In genomic region chr2:24329700-24330099, GRCh38 we compare ENCODE assay signal across 1 cellular context.
TF ChIP-seq lines count a peak whose summit lies in the region.

No MANE protein-coding gene starts in this region.

TF ChIP-seq in K562, 482 proteins besides CTCF, POLR2A, EP300 and RAD21 (continued from another document):
- TF ChIP-seq PBX2 (CRISPR knock-in tag; IDR thresholded peaks at IDR 0.05; ENCODE audit: low read depth) (no peak), PBX2 (tag; conservative IDR thresholded peaks at IDR 0.05; ENCODE audit: low read depth) (peak; percentile 72), PKNOX1 (IDR thresholded peaks at IDR 0.05) (peak; percentile 71; the same call in 1 of the 2 replicates), NR4A1 (CRISPR knock-in tag; IDR thresholded peaks at IDR 0.05) (no peak), NR4A1 (tag; IDR thresholded peaks at IDR 0.05) (no peak), ZNF224 (CRISPR knock-in tag; IDR thresholded peaks at IDR 0.05) (no peak), CAMTA2 (CRISPR knock-in tag; conservative IDR thresholded peaks at IDR 0.05) (no peak), ZNF431 (CRISPR knock-in tag; IDR thresholded peaks at IDR 0.05) (no peak), MEIS2 (IDR thresholded peaks at IDR 0.05; ENCODE audit: partially characterized antibody) (peak; percentile 89), CBX3 (IDR thresholded peaks at IDR 0.05; ENCODE audit: borderline replicate concordance in 1 of 2, low read length in 2 of 2) (no peak), BCOR (IDR thresholded peaks at IDR 0.05) (no peak), ZNF57 (CRISPR knock-in tag; IDR thresholded peaks at IDR 0.05) (no peak), CEBPB (tag; IDR thresholded peaks at IDR 0.05) (no peak), ZKSCAN3 (CRISPR knock-in tag; IDR thresholded peaks at IDR 0.05) (no peak), DNMT1 (IDR thresholded peaks at IDR 0.05) (no peak), TBP (optimal IDR thresholded peaks at IDR 0.05; ENCODE audit: low read depth, low read length) (no peak)
